24 cellular contexts compared by ENCODE assay signal in genomic region chr17:57478851-57479250, GRCh38.
DNase-seq lines count a peak whose midpoint lies in the region; ATAC-seq, FAIRE-seq and TF ChIP-seq lines count a peak whose summit lies in the region.
"Had no signal": no experiment of that assay in that cellular context is flagged by ENCODE, and none has a peak within 500 bp of the region (broad histone marks: within the 10 kb centered on the region; RNA-seq: fewer than 3 reads in every experiment).

No MANE protein-coding gene starts in this region.

- H2AFZ ChIP-seq in trophoblast cell (ENCODE audit: insufficient read depth, low read length, poor library complexity) = no peak overlapping the region
- H2AFZ ChIP-seq: GM23248 had no signal

- ATAC-seq in activated T-helper 17 cell treated with anti-CD3 and anti-CD28 coated beads, Interleukin-2, amount 50 U/mL, for 72 hours (replicated peaks) = no peak
- ATAC-seq: stimulated activated naive CD8-positive, alpha-beta T cell treated with anti-CD3 and anti-CD28 coated beads, Interleukin-15, Interleukin-2, amounts not matched to agents 100 U/mL and 50 U/mL, for 24 hours; T-helper 17 cell had no signal

- H3K4ac ChIP-seq in trophoblast cell (ENCODE audit: low read depth, low read length) = no peak overlapping the region

- no peak overlapping the region for H2BK120ac ChIP-seq in trophoblast cell (ENCODE audit: insufficient read depth, low read length, poor library complexity)

- H3K18ac ChIP-seq in trophoblast cell (ENCODE audit: low read length) = no peak overlapping the region

- H3K27me3 Mint-ChIP-seq in activated T-helper 17 cell treated with anti-CD3 and anti-CD28 coated beads, Interleukin-2, amount 50 U/mL, for 72 hours = no peaks in the 10 kb centered on the region
- H3K27me3 Mint-ChIP-seq: activated T-cell treated with anti-CD3 and anti-CD28 coated beads, Interleukin-2, amount 50 U/mL, for 24 hours; CD8-positive, alpha-beta memory T cell; T-helper 17 cell had no signal

- no peak overlapping the region for H2BK12ac ChIP-seq in trophoblast cell (ENCODE audit: low read length)

- H3K27ac Mint-ChIP-seq in activated T-helper 17 cell treated with anti-CD3 and anti-CD28 coated beads, Interleukin-2, amount 50 U/mL, for 72 hours = peak overlapping the region; percentile 3
- H3K27ac Mint-ChIP-seq: activated T-cell treated with anti-CD3 and anti-CD28 coated beads, Interleukin-2, amount 50 U/mL, for 24 hours; T-helper 17 cell had no signal

- no peaks in the 10 kb centered on the region for H3K9me3 Mint-ChIP-seq in activated T-helper 17 cell treated with anti-CD3 and anti-CD28 coated beads, Interleukin-2, amount 50 U/mL, for 72 hours
- H3K9me3 Mint-ChIP-seq: activated T-cell treated with anti-CD3 and anti-CD28 coated beads, Interleukin-2, amount 50 U/mL, for 24 hours; CD8-positive, alpha-beta memory T cell had no signal

- TF ChIP-seq POLR2A in testis (IDR thresholded peaks at IDR 0.05) = no peak

- H3K36me3 Mint-ChIP-seq in activated T-helper 17 cell treated with anti-CD3 and anti-CD28 coated beads, Interleukin-2, amount 50 U/mL, for 72 hours (ENCODE audit: low read depth) = peaks cover 4% of the 10 kb centered on the region

- no peak overlapping the region for H3K4me2 ChIP-seq in trophoblast cell (ENCODE audit: low read length)
- H3K4me2 ChIP-seq: SK-N-SH had no signal

- H3K9ac ChIP-seq in kidney (ENCODE audit: low read length in 2 of 2) (peak overlapping the region in 1 of 2 donors; percentile 35), trophoblast cell (ENCODE audit: low read length) (no peak overlapping the region)
- H3K9ac ChIP-seq: GM23248, SK-N-SH had no signal

- intact Hi-C loops in kidney (cut with DNase I) = no loop called here
- intact Hi-C loops in testis (cut with DNase I; ENCODE audit: low total_unique reads) = no loop called here

- no peak overlapping the region for H4K91ac ChIP-seq in trophoblast cell (ENCODE audit: low read depth, low read length)

- H3K4me1 ChIP-seq in kidney (ENCODE audit: control insufficient read depth in 1 of 2, insufficient read depth in 1 of 2, low read depth in 1 of 2, low read length in 2 of 2) (peaks cover 19 to 23% of the 10 kb centered on the region in 2 donors), testis (peaks cover 50% of the 10 kb centered on the region), trophoblast cell (ENCODE audit: control insufficient read depth in 1 of 2, insufficient read depth in 2 of 2, low read length in 2 of 2) (peaks cover 29 to 38% of the 10 kb centered on the region in 2 experiments)

- H3K27me3 ChIP-seq in testis = no peaks in the 10 kb centered on the region
- no peaks in the 10 kb centered on the region for H3K27me3 ChIP-seq in trophoblast cell (ENCODE audit: insufficient read depth, low read length)
- H3K27me3 ChIP-seq: cardiac muscle cell, gastroesophageal sphincter had no signal

- in situ Hi-C loops in G401 (cut with HindIII; ENCODE audit: low sequenced_read_pairs) = no loop called here

- H3K4me3 Mint-ChIP-seq in activated T-helper 17 cell treated with anti-CD3 and anti-CD28 coated beads, Interleukin-2, amount 50 U/mL, for 72 hours = no peak overlapping the region
- H3K4me3 Mint-ChIP-seq: activated T-cell treated with anti-CD3 and anti-CD28 coated beads, Interleukin-2, amount 50 U/mL, for 24 hours; CD8-positive, alpha-beta memory T cell; T-helper 17 cell had no signal

- H3K79me2 ChIP-seq in trophoblast cell (ENCODE audit: control insufficient read depth, insufficient read depth, low read length, poor library complexity) = no peaks in the 10 kb centered on the region

- H2AK5ac ChIP-seq in trophoblast cell (ENCODE audit: low read length) = no peak overlapping the region

- no peak overlapping the region for H4K8ac ChIP-seq in trophoblast cell (ENCODE audit: low read depth, low read length)

- H3K14ac ChIP-seq in trophoblast cell (ENCODE audit: low read length) = no peak overlapping the region

- H3K36me3 ChIP-seq in kidney (ENCODE audit: control insufficient read depth in 1 of 2, insufficient read depth in 2 of 2, low read length in 2 of 2) (no peaks in the 10 kb centered on the region), testis (ENCODE audit: low read depth, missing control alignments) (no peaks in the 10 kb centered on the region), trophoblast cell (ENCODE audit: control insufficient read depth in 1 of 2, insufficient read depth in 2 of 2, low read length in 2 of 2) (peaks cover 0 to 2% of the 10 kb centered on the region in 2 experiments)
- H3K36me3 ChIP-seq: cardiac muscle cell, gastroesophageal sphincter had no signal

- H2BK5ac ChIP-seq in trophoblast cell (ENCODE audit: low read depth, low read length, poor library complexity) = no peak overlapping the region

- FAIRE-seq in kidney (lab: Jason Lieb, UNC) = no peak
- FAIRE-seq: endometrium, keratinocyte had no signal

- H3K79me1 ChIP-seq in trophoblast cell (ENCODE audit: low read length) = peaks cover 10% of the 10 kb centered on the region

- H3K27ac ChIP-seq in kidney (ENCODE audit: low read depth in 2 of 2, low read length in 2 of 2) = peak overlapping the region; percentile 59 to 61
- peak overlapping the region; percentile 84 to 86 for H3K27ac ChIP-seq in testis
- no peak overlapping the region for H3K27ac ChIP-seq in trophoblast cell (ENCODE audit: low read depth, low read length)
- H3K27ac ChIP-seq: GM23248 had no signal

- DNase-seq in G401 (ENCODE audit: low spot score) (peak; percentile 29), kidney (no peak), testis (no peak), trophoblast cell (no peak), NCI-H510A treated with DMSO at 0.1 percent for 48 hours (lab: John Stamatoyannopoulos, UW) (no peak), MV-4-11 (lab: John Stamatoyannopoulos, UW) (no peak)
- DNase-seq: activated naive CD4-positive, alpha-beta T cell; activated T-cell treated with anti-CD3 and anti-CD28 coated beads, Interleukin-2, amount 50 U/mL, for 24 hours; CD8-positive, alpha-beta memory T cell; GM23248; KG1; NCI-H1694 treated with DMSO at 0.1 percent for 48 hours; NCI-H2171 treated with DMSO at 0.1 percent for 48 hours; NCI-H526; occipital lobe; RPMI8226; SK-N-SH; stimulated activated naive CD8-positive, alpha-beta T cell treated with anti-CD3 and anti-CD28 coated beads, Interleukin-15, Interleukin-2, amounts not matched to agents 100 U/mL and 50 U/mL, for 24 hours; T-helper 17 cell had no signal

- H3K9me3 ChIP-seq in kidney (ENCODE audit: control insufficient read depth in 1 of 2, low read length in 2 of 2) (no peaks in the 10 kb centered on the region), testis (no peaks in the 10 kb centered on the region), trophoblast cell (ENCODE audit: insufficient read depth, low read depth, low read length) (no peaks in the 10 kb centered on the region)
- H3K9me3 ChIP-seq: gastroesophageal sphincter, SK-N-SH had no signal

- no peak overlapping the region for H3K4me3 ChIP-seq in kidney (ENCODE audit: low read length in 2 of 2)
- no peak overlapping the region for H3K4me3 ChIP-seq in testis
- H3K4me3 ChIP-seq in trophoblast cell (ENCODE audit: low read depth, low read length) = no peak overlapping the region
- H3K4me3 ChIP-seq: cardiac muscle cell, gastroesophageal sphincter, GM23248 had no signal

- H3K23ac ChIP-seq in trophoblast cell (ENCODE audit: low read length) = no peak overlapping the region

- TF ChIP-seq CTCF in kidney (IDR thresholded peaks at IDR 0.05; ENCODE audit: borderline replicate concordance, extremely low read depth, insufficient read depth) (no peak), testis (IDR thresholded peaks at IDR 0.05) (no peak)

- no peak overlapping the region for H4K12ac ChIP-seq in trophoblast cell (ENCODE audit: low read depth, low read length)

- WGBS in testis, 2 donors = 34 to 48% methylated on average over 2 of the region's 2 CpGs
- WGBS in trophoblast cell (ENCODE audit: extremely low coverage, insufficient coverage, insufficient read length) = no CpG with 5 or more reads among the region's 2 CpGs

- H3K4me1 Mint-ChIP-seq in activated T-helper 17 cell treated with anti-CD3 and anti-CD28 coated beads, Interleukin-2, amount 50 U/mL, for 72 hours = peaks cover 35% of the 10 kb centered on the region
